ENCODE assay signal across 10 cellular contexts in the genomic region with DNA sequence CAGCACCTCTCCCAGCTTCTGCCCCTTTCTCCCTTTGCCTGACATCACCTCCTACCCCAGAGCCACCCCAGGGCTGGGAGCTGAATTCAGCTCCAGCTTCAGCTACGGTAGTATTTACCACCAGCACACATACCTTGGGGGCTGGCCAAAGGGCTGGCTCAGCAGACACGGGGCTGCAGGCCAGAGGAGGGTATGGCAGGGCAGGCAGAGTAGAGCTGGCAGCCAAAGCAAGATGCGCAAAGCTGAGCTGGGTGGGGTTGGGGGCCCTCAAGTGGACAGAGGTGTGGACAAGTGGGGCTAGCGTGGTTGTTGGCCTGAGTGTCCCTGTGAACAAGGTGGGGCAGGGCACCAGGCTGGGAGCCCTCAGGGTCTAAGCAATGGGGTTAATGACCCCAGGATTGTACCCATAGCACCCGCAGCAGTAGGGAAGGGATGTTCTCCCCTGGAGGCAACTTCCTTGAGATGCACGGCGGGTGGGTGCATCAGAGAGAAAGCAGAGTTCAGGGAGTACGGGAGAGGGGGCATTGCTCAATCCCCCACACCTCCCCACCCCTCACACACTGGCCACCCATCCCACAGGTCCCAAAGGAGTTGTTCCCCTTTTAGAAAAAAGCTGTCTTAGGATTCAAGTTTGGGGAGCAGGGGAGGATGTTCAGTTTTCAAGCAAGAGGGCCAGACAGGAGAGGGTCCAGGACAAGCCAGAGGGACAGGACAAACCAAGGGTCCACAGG. TPM values are rescaled to one million over a fixed set of nuclear protein-coding genes. Genes with fewer than 3 reads are reported as not detected.
DNase-seq lines count a peak whose midpoint lies in the region; ATAC-seq and TF ChIP-seq lines count a peak whose summit lies in the region.
"Had no signal": no experiment of that assay in that cellular context is flagged by ENCODE, and none has a peak within 500 bp of the region (broad histone marks: within the 10 kb centered on the region; RNA-seq: fewer than 3 reads in every experiment).

No MANE protein-coding gene starts in this region.

- no peaks in the 10 kb centered on the region for H3K9me2 ChIP-seq in GM23248 (ENCODE audit: insufficient read depth)
- no peaks in the 10 kb centered on the region for H3K9me2 ChIP-seq in Karpas-422 (replicated peaks; ENCODE audit: insufficient read depth, low read length)

- H3K79me2 ChIP-seq in GM23248 (ENCODE audit: insufficient read depth) (peaks cover 16% of the 10 kb centered on the region; the same call in 1 of the 2 replicates), Karpas-422 (ENCODE audit: low read length) (no peaks in the 10 kb centered on the region)

- no peaks in the 10 kb centered on the region for H3K9me3 Mint-ChIP-seq in activated CD8-positive, alpha-beta T cell treated with anti-CD3 and anti-CD28 coated beads, Interleukin-2, amount 10 ng/mL, durations not matched to agents 7 days and 5 days (ENCODE audit: insufficient read depth)
- H3K9me3 Mint-ChIP-seq in stimulated activated effector memory CD8-positive, alpha-beta T cell treated with anti-CD3 and anti-CD28 coated beads, Interleukin-12 subunit alpha, Interleukin-12 subunit beta, amount 100 ng/mL, for 72 hours = no peaks in the 10 kb centered on the region

- H3K4me3 ChIP-seq in GM23248 (no peak overlapping the region), heart left ventricle (no peak overlapping the region), Karpas-422 (ENCODE audit: low read length) (no peak overlapping the region)

- H3K36me3 Mint-ChIP-seq in activated CD8-positive, alpha-beta T cell treated with anti-CD3 and anti-CD28 coated beads, Interleukin-2, amount 10 ng/mL, durations not matched to agents 7 days and 5 days (ENCODE audit: low read depth) = peaks cover 74% of the 10 kb centered on the region
- H3K36me3 Mint-ChIP-seq in stimulated activated effector memory CD8-positive, alpha-beta T cell treated with anti-CD3 and anti-CD28 coated beads, Interleukin-12 subunit alpha, Interleukin-12 subunit beta, amount 100 ng/mL, for 72 hours = peaks cover 74% of the 10 kb centered on the region

- no peaks in the 10 kb centered on the region for H3K27me3 Mint-ChIP-seq in activated CD8-positive, alpha-beta T cell treated with anti-CD3 and anti-CD28 coated beads, Interleukin-2, amount 10 ng/mL, durations not matched to agents 7 days and 5 days (ENCODE audit: low read depth)

- DNase-seq in GM23248 (peak; percentile 78), heart left ventricle (peak; percentile 69 to 87 (median 73)), Karpas-422 (no peak), NCI-H2107 treated with DMSO at 0.1 percent for 48 hours (lab: John Stamatoyannopoulos, UW; ENCODE audit: unreplicated experiment) (no peak), NCI-H524 (lab: John Stamatoyannopoulos, UW) (no peak)
- DNase-seq in activated CD8-positive, alpha-beta T cell treated with anti-CD3 and anti-CD28 coated beads, Interleukin-2, amount 10 ng/mL, durations not matched to agents 7 days and 5 days = no peak
- no peak for DNase-seq in stimulated activated effector memory CD8-positive, alpha-beta T cell treated with anti-CD3 and anti-CD28 coated beads, Interleukin-12 subunit alpha, Interleukin-12 subunit beta, amount 100 ng/mL, for 72 hours (ENCODE audit: low spot score in 2 of 2)
- DNase-seq: NCI-H1417 had no signal

- intact Hi-C loops in heart left ventricle (cut with DNase I) = loop anchor here in 1 of 10 donors (2.0 to 10.0 kb wide), 2 partner anchors 17 to 479 kb away; no protein-coding TSS in a partner anchor

- peaks cover 52% of the 10 kb centered on the region for H3F3A ChIP-seq in GM23248 (ENCODE audit: insufficient read depth)

- 57 to 60% methylated on average over 8 of the region's 8 CpGs for WGBS in GM23248 (ENCODE audit: low coverage in 1 of 2, low lambda C conversion rate in 2 of 2, missing lambda C conversion rate in 2 of 2), 2 experiments
- WGBS in heart left ventricle, 4 donors = 32 to 52% (median 45%) methylated on average over 8 of the region's 8 CpGs

- no peak for ATAC-seq in activated CD8-positive, alpha-beta T cell treated with anti-CD3 and anti-CD28 coated beads, Interleukin-2, amount 10 ng/mL, durations not matched to agents 7 days and 5 days
- peak; percentile 45 to 64 (median 58) for ATAC-seq in heart left ventricle
- ATAC-seq in stimulated activated effector memory CD8-positive, alpha-beta T cell treated with anti-CD3 and anti-CD28 coated beads, Interleukin-12 subunit alpha, Interleukin-12 subunit beta, amount 100 ng/mL, for 72 hours = no peak
- no peak for ATAC-seq in GM18517 (IDR thresholded peaks at IDR 0.05; ENCODE audit: unreplicated experiment)

- H3K4me2 ChIP-seq in GM23248 (ENCODE audit: unreplicated experiment) = peak overlapping the region; percentile 10
- H3K4me2 ChIP-seq in Karpas-422 (ENCODE audit: low read depth, low read length, poor library complexity, severe bottlenecking) = no peak overlapping the region

- TF ChIP-seq POLR2A in heart left ventricle (IDR thresholded peaks at IDR 0.05) = no peak

- CTCF ChIA-PET in activated CD8-positive, alpha-beta T cell treated with anti-CD3 and anti-CD28 coated beads, Interleukin-2, amount 10 ng/mL, durations not matched to agents 7 days and 5 days (lab: Charles Lee) = interaction anchor here (1.6 to 14.5 kb wide), 5 partner anchors 8 to 57 kb away, joined by 4 to 186 read pairs (median 9); a partner anchor contains a TSS

- peaks cover 92% of the 10 kb centered on the region for H3K4me1 Mint-ChIP-seq in activated CD8-positive, alpha-beta T cell treated with anti-CD3 and anti-CD28 coated beads, Interleukin-2, amount 10 ng/mL, durations not matched to agents 7 days and 5 days (ENCODE audit: low read depth)
- H3K4me1 Mint-ChIP-seq in stimulated activated effector memory CD8-positive, alpha-beta T cell treated with anti-CD3 and anti-CD28 coated beads, Interleukin-12 subunit alpha, Interleukin-12 subunit beta, amount 100 ng/mL, for 72 hours = peaks cover 89% of the 10 kb centered on the region

- in situ Hi-C loops in GM23248 (cut with MboI) = no loop called here

- H3K27ac ChIP-seq in GM23248 (peak overlapping the region; percentile 98), heart left ventricle (peak overlapping the region in 11 of 12 donors; percentile 93 to 98 (median 97)), Karpas-422 (ENCODE audit: low read length) (no peak overlapping the region)

- H3K4me1 ChIP-seq in GM23248 (ENCODE audit: insufficient read depth) (peaks cover 72% of the 10 kb centered on the region), heart left ventricle (peaks cover 29 to 100% (median 98%) of the 10 kb centered on the region in 12 donors), Karpas-422 (ENCODE audit: low read length) (peaks cover 14% of the 10 kb centered on the region)

- POLR2A ChIA-PET in activated CD8-positive, alpha-beta T cell treated with anti-CD3 and anti-CD28 coated beads, Interleukin-2, amount 10 ng/mL, durations not matched to agents 7 days and 5 days (lab: Charles Lee) = interaction anchor here (0.8 to 2.4 kb wide), 3 partner anchors 10 to 38 kb away, joined by 3 to 6 read pairs (median 3); no protein-coding TSS in a partner anchor

- no peaks in the 10 kb centered on the region for H4K20me1 ChIP-seq in GM23248 (ENCODE audit: insufficient read depth)
- H4K20me1 ChIP-seq in Karpas-422 (ENCODE audit: insufficient read depth, low read depth, low read length) = no peaks in the 10 kb centered on the region

- H3K4me3 Mint-ChIP-seq in activated CD8-positive, alpha-beta T cell treated with anti-CD3 and anti-CD28 coated beads, Interleukin-2, amount 10 ng/mL, durations not matched to agents 7 days and 5 days = no peak overlapping the region
- H3K4me3 Mint-ChIP-seq in stimulated activated effector memory CD8-positive, alpha-beta T cell treated with anti-CD3 and anti-CD28 coated beads, Interleukin-12 subunit alpha, Interleukin-12 subunit beta, amount 100 ng/mL, for 72 hours = peak overlapping the region; percentile 89

- 0 out of 2 replicates have a peak, but pooled peaks cover under 1% of the 10 kb centered on the region for H3K36me3 ChIP-seq in GM23248 (ENCODE audit: low read depth)
- H3K36me3 ChIP-seq in heart left ventricle = peaks cover 0 to 67% (median 22%) of the 10 kb centered on the region in 9 donors
- H3K36me3 ChIP-seq in Karpas-422 (ENCODE audit: insufficient read depth, low read length) = no peaks in the 10 kb centered on the region

- TF ChIP-seq CTCF in heart left ventricle (IDR thresholded peaks at IDR 0.05) = peak in 1 of 12 donors; percentile 9

- peak overlapping the region; percentile 73 for H3K27ac Mint-ChIP-seq in activated CD8-positive, alpha-beta T cell treated with anti-CD3 and anti-CD28 coated beads, Interleukin-2, amount 10 ng/mL, durations not matched to agents 7 days and 5 days
- H3K27ac Mint-ChIP-seq in stimulated activated effector memory CD8-positive, alpha-beta T cell treated with anti-CD3 and anti-CD28 coated beads, Interleukin-12 subunit alpha, Interleukin-12 subunit beta, amount 100 ng/mL, for 72 hours = peak overlapping the region; percentile 95

- H3K9ac ChIP-seq in GM23248 (peak overlapping the region; percentile 20), Karpas-422 (ENCODE audit: low read length) (no peak overlapping the region)

- H2AFZ ChIP-seq in GM23248 = no peak overlapping the region
- no peak overlapping the region for H2AFZ ChIP-seq in Karpas-422 (ENCODE audit: low read length)

- H3K27me3 ChIP-seq in GM23248 (replicated peaks; ENCODE audit: insufficient read depth) (no peaks in the 10 kb centered on the region), heart left ventricle (no peaks in the 10 kb centered on the region), Karpas-422 (ENCODE audit: low read length) (no peaks in the 10 kb centered on the region)

- H3K9me3 ChIP-seq in GM23248 (ENCODE audit: low read depth) (no peaks in the 10 kb centered on the region), heart left ventricle (no peaks in the 10 kb centered on the region), Karpas-422 (ENCODE audit: low read length) (no peaks in the 10 kb centered on the region)

RNA-seq across cellular contexts. Expression of a gene that starts 8.0 kb away (rescaled TPM):
- 60.8 and 81.6 TPM in 2 replicates for total RNA-seq in GM23248 (2014; rRNA removed; shearing (Covaris generic))
- polyA plus RNA-seq in GM23248 (2016; fragmentation: Nextera tagmentation; extraction: Ambion mirVana) (152 and 153 TPM in 2 replicates), heart left ventricle (100 to 1,000 TPM in 1 of 2 donors, 10 to 100 TPM in 1; 56.7 to 181 TPM)
- total RNA-seq in activated CD8-positive, alpha-beta T cell treated with anti-CD3 and anti-CD28 coated beads, Interleukin-2, amount 10 ng/mL, durations not matched to agents 7 days and 5 days = 100 to 1,000 TPM; 127 to 133 TPM
- 100 to 1,000 TPM in 1 of 9 donors, 10 to 100 TPM in 8; 32.6 to 103 (median 83.2) TPM for total RNA-seq in heart left ventricle
- total RNA-seq in Karpas-422 (2014; rRNA removed; shearing (Covaris generic); ENCODE audit: low replicate concordance) = 0.07 and 1.8 TPM in 2 replicates

RNA-seq across cellular contexts. Expression of a gene that starts 45.8 kb away (rescaled TPM):
- not detected in 2 replicates for total RNA-seq in GM23248 (2014; rRNA removed; shearing (Covaris generic))
- polyA plus RNA-seq in GM23248 (2016; fragmentation: Nextera tagmentation; extraction: Ambion mirVana) (0.06 TPM in 1 of 2 replicates, not detected in the other), heart left ventricle (under 1 TPM; 0.03 to 0.08 TPM)
- total RNA-seq in activated CD8-positive, alpha-beta T cell treated with anti-CD3 and anti-CD28 coated beads, Interleukin-2, amount 10 ng/mL, durations not matched to agents 7 days and 5 days = 1 to 10 TPM in 1 of 2 experiments, under 1 TPM in 1; 0.73 to 1.1 TPM
- under 1 TPM in 3 of 9 donors, not detected in 6; 0.05 to 0.57 (median 0.13) TPM for total RNA-seq in heart left ventricle
- not detected in 2 replicates for total RNA-seq in Karpas-422 (2014; rRNA removed; shearing (Covaris generic); ENCODE audit: low replicate concordance)
- total RNA-seq: glomerular endothelial cell had no signal

Comparison
In these comparisons a context has a peak if more than half of its experiments do, and no peak if none do; other contexts are left out.
1. DNase-seq: peak in GM23248 (single experiment) and heart left ventricle (5 of 5); none in activated CD8-positive, alpha-beta T cell treated with anti-CD3 and anti-CD28 coated beads, Interleukin-2, amount 10 ng/mL, durations not matched to agents 7 days and 5 days (single experiment), stimulated activated effector memory CD8-positive, alpha-beta T cell treated with anti-CD3 and anti-CD28 coated beads, Interleukin-12 subunit alpha, Interleukin-12 subunit beta, amount 100 ng/mL, for 72 hours (0 of 2), Karpas-422 (single experiment), NCI-H2107 treated with DMSO at 0.1 percent for 48 hours (single experiment) and NCI-H524 (0 of 2).
2. ATAC-seq: peak in heart left ventricle (4 of 4); none in activated CD8-positive, alpha-beta T cell treated with anti-CD3 and anti-CD28 coated beads, Interleukin-2, amount 10 ng/mL, durations not matched to agents 7 days and 5 days (single experiment), stimulated activated effector memory CD8-positive, alpha-beta T cell treated with anti-CD3 and anti-CD28 coated beads, Interleukin-12 subunit alpha, Interleukin-12 subunit beta, amount 100 ng/mL, for 72 hours (single experiment) and GM18517 (single experiment).
3. RNA of a gene that starts 8.0 kb away (total RNA-seq): 127 to 133 TPM in activated CD8-positive, alpha-beta T cell treated with anti-CD3 and anti-CD28 coated beads, Interleukin-2, amount 10 ng/mL, durations not matched to agents 7 days and 5 days, 32.6 to 103 TPM in heart left ventricle and 60.8 to 81.6 TPM in GM23248; 0.07 to 1.8 TPM in Karpas-422; every median in the first group is over 10 times any median in the second.